10 cellular contexts compared by ENCODE assay signal in genomic region chrX:33339219-33339618, GRCh38.
DNase-seq lines count a peak whose midpoint lies in the region; ATAC-seq, FAIRE-seq and TF ChIP-seq lines count a peak whose summit lies in the region.
"Had no signal": no experiment of that assay in that cellular context is flagged by ENCODE, and none has a peak within 500 bp of the region (broad histone marks: within the 10 kb centered on the region; RNA-seq: fewer than 3 reads in every experiment).

No MANE protein-coding gene starts in this region.

- H3K27me3 ChIP-seq in smooth muscle cell (ENCODE audit: low read depth) = no peaks in the 10 kb centered on the region
- H3K27me3 ChIP-seq in testis = no peaks in the 10 kb centered on the region

- no peaks in the 10 kb centered on the region for H3K36me3 Mint-ChIP-seq in glutamatergic neuron (ENCODE audit: unreplicated experiment)

- peak overlapping the region; percentile 53 for H2AFZ ChIP-seq in smooth muscle cell (ENCODE audit: low read depth)

- intact Hi-C loops in testis (cut with DNase I; ENCODE audit: low total_unique reads) = no loop called here

- peak; percentile 91 for FAIRE-seq in HTR-8/SVneo (lab: Jason Lieb, UNC)

- peaks cover 6% of the 10 kb centered on the region for H3K4me1 Mint-ChIP-seq in glutamatergic neuron (ENCODE audit: low read depth, unreplicated experiment)
- H3K4me1 Mint-ChIP-seq: activated CD4-positive, alpha-beta T cell treated with anti-CD3 and anti-CD28 coated beads, Interleukin-2, amount 10 ng/mL, durations not matched to agents 7 days and 5 days had no signal

- H3K4me1 ChIP-seq in smooth muscle cell (ENCODE audit: low read depth) = no peaks in the 10 kb centered on the region
- H3K4me1 ChIP-seq in testis = no peaks in the 10 kb centered on the region

- DNase-seq in HTR-8/SVneo (ENCODE audit: insufficient read length, low spot score) (peak; percentile 5), SHP77 (lab: John Stamatoyannopoulos, UW) (peak; percentile 49 to 63), glutamatergic neuron (no peak), smooth muscle cell (lab: John Stamatoyannopoulos, UW; ENCODE audit: unreplicated experiment) (no peak), NCI-H446 (lab: John Stamatoyannopoulos, UW) (no peak), testis (no peak)
- no peak for DNase-seq in stimulated activated naive CD8-positive, alpha-beta T cell treated with anti-CD3 and anti-CD28 coated beads, Interleukin-15, Interleukin-2, amounts not matched to agents 100 U/mL and 50 U/mL, for 24 hours
- DNase-seq: activated CD4-positive, alpha-beta T cell treated with anti-CD3 and anti-CD28 coated beads, Interleukin-2, amount 10 ng/mL, durations not matched to agents 7 days and 5 days; activated naive CD4-positive, alpha-beta T cell treated with anti-CD3 and anti-CD28 coated beads, Interleukin-2, amount 50 U/mL, for 16 hours had no signal

- H3K4me3 Mint-ChIP-seq in glutamatergic neuron (ENCODE audit: unreplicated experiment) = no peak overlapping the region
- H3K4me3 Mint-ChIP-seq: activated CD4-positive, alpha-beta T cell treated with anti-CD3 and anti-CD28 coated beads, Interleukin-2, amount 10 ng/mL, durations not matched to agents 7 days and 5 days had no signal

- peak overlapping the region; percentile 27 for H3K4me3 ChIP-seq in smooth muscle cell
- no peak overlapping the region for H3K4me3 ChIP-seq in testis

- H3K27ac ChIP-seq in smooth muscle cell (ENCODE audit: low read depth) (no peak overlapping the region), testis (no peak overlapping the region)

- no peaks in the 10 kb centered on the region for H3K27me3 Mint-ChIP-seq in glutamatergic neuron (ENCODE audit: unreplicated experiment)
- H3K27me3 Mint-ChIP-seq: activated CD4-positive, alpha-beta T cell treated with anti-CD3 and anti-CD28 coated beads, Interleukin-2, amount 10 ng/mL, durations not matched to agents 7 days and 5 days had no signal

- H3K9me3 Mint-ChIP-seq in glutamatergic neuron (ENCODE audit: unreplicated experiment) = no peaks in the 10 kb centered on the region
- H3K9me3 Mint-ChIP-seq: activated CD4-positive, alpha-beta T cell treated with anti-CD3 and anti-CD28 coated beads, Interleukin-2, amount 10 ng/mL, durations not matched to agents 7 days and 5 days had no signal

- no peaks in the 10 kb centered on the region for H3K79me2 ChIP-seq in smooth muscle cell (ENCODE audit: low read depth)

- 32% methylated on average over 9 of the region's 9 CpGs for WGBS in smooth muscle cell (ENCODE audit: low lambda C conversion rate)
- WGBS in testis, 2 donors = 6 to 12% methylated on average over 9 of the region's 9 CpGs

- peak overlapping the region; percentile 64 for H3K4me2 ChIP-seq in smooth muscle cell

- ATAC-seq in stimulated activated naive CD8-positive, alpha-beta T cell treated with anti-CD3 and anti-CD28 coated beads, Interleukin-15, Interleukin-2, amounts not matched to agents 100 U/mL and 50 U/mL, for 24 hours = no peak
- ATAC-seq in GM19035 (IDR thresholded peaks at IDR 0.05; ENCODE audit: unreplicated experiment) = no peak

- no peak for TF ChIP-seq POLR2A in testis (IDR thresholded peaks at IDR 0.05)

- H3K27ac Mint-ChIP-seq in glutamatergic neuron (ENCODE audit: unreplicated experiment) = peak overlapping the region; percentile 28
- H3K27ac Mint-ChIP-seq: activated CD4-positive, alpha-beta T cell treated with anti-CD3 and anti-CD28 coated beads, Interleukin-2, amount 10 ng/mL, durations not matched to agents 7 days and 5 days had no signal

- H3K36me3 ChIP-seq in smooth muscle cell (ENCODE audit: low read depth) = no peaks in the 10 kb centered on the region
- no peaks in the 10 kb centered on the region for H3K36me3 ChIP-seq in testis (ENCODE audit: low read depth, missing control alignments)

- no peak overlapping the region for H3K9ac ChIP-seq in smooth muscle cell (ENCODE audit: low read depth)

- TF ChIP-seq CTCF in glutamatergic neuron (IDR thresholded peaks at IDR 0.05; ENCODE audit: partially characterized antibody, unreplicated experiment) = no peak
- TF ChIP-seq CTCF in smooth muscle cell (IDR thresholded peaks at IDR 0.05; ENCODE audit: borderline replicate concordance, insufficient read depth, poor library complexity, severe bottlenecking) = no peak
- no peak for TF ChIP-seq CTCF in testis (IDR thresholded peaks at IDR 0.05)

- H3K9me3 ChIP-seq in smooth muscle cell (replicated peaks; ENCODE audit: low read depth) = no peaks in the 10 kb centered on the region
- H3K9me3 ChIP-seq in testis = no peaks in the 10 kb centered on the region

- H3F3A ChIP-seq in smooth muscle cell (ENCODE audit: low read depth) = no peaks in the 10 kb centered on the region

- H4K20me1 ChIP-seq in smooth muscle cell (ENCODE audit: low read depth) = no peaks in the 10 kb centered on the region

Comparison
In these comparisons a context has a peak if more than half of its experiments do, and no peak if none do; other contexts are left out.
1. DNase-seq: peak in HTR-8/SVneo (single experiment) and SHP77 (2 of 2); none in glutamatergic neuron (single experiment), smooth muscle cell (single experiment), NCI-H446 (0 of 2), stimulated activated naive CD8-positive, alpha-beta T cell treated with anti-CD3 and anti-CD28 coated beads, Interleukin-15, Interleukin-2, amounts not matched to agents 100 U/mL and 50 U/mL, for 24 hours (single experiment) and testis (single experiment).